19 cellular contexts compared by ENCODE assay signal in the genomic region with DNA sequence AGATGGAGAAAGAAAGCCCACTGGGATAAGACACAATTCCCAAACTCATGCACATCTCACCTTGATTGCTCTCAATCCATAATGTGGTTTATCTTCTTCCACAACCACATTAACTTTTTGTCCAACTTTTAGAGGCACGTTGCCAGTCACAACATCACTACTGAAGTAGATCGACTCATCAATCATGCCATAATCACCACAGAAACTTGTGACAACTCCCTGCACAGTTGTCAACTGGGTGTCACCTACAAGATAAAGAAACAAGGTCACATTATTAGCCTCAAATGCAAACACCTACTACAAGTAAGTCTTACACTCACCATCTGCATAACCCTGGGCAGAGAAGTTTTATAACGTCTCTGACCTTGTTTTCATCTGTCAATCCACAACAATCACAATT. TPM values are rescaled to one million over a fixed set of nuclear protein-coding genes. Genes with fewer than 3 reads are reported as not detected.
"Had no signal": no experiment of that assay in that cellular context is flagged by ENCODE, and none has a peak within 500 bp of the region (broad histone marks: within the 10 kb centered on the region; RNA-seq: fewer than 3 reads in every experiment).

No MANE protein-coding gene starts in this region.

RNA-seq across cellular contexts. Expression of gene CT55, which starts 1.7 kb away (rescaled TPM):
- total RNA-seq: activated naive CD4-positive, alpha-beta T cell treated with anti-CD3 and anti-CD28 coated beads for 36 hours; activated naive CD4-positive, alpha-beta T cell treated with anti-CD3 and anti-CD28 coated beads, Interleukin-2, amount 50 U/mL, for 72 hours; activated naive CD8-positive, alpha-beta T cell treated with anti-CD3 and anti-CD28 coated beads for 36 hours; activated naive CD8-positive, alpha-beta T cell treated with anti-CD3 and anti-CD28 coated beads, Interleukin-2, amount 10 ng/mL, durations not matched to agents 7 days and 5 days; activated T-cell treated with anti-CD3 and anti-CD28 coated beads, Interleukin-2, amount 50 U/mL, for 4 hours; activated T-cell treated with anti-CD3 and anti-CD28 coated beads, Interleukin-2, amount 50 U/mL, for 72 hours; activated T-helper 1 cell treated with anti-CD3 and anti-CD28 coated beads, Interleukin-12 subunit alpha, Interleukin-12 subunit beta, Interleukin-2, Interleukin-4 antibody, amounts not matched to agents 30 ng/mL and 10 ng/mL and 1 ng/mL, durations not matched to agents 14 hours and 24 hours and 36 hours; activated T-helper 17 cell treated with anti-CD3 and anti-CD28 coated beads, Interleukin-2, amount 50 U/mL, for 72 hours; activated T-helper 2 cell treated with anti-CD3 and anti-CD28 coated beads, Interferon-gamma antibody, Interleukin-2, Interleukin-4, amounts not matched to agents 10 μg/mL and 5 μg/mL and 100 μg/mL, durations not matched to agents 14 hours and 24 hours and 36 hours; aorta; ascending aorta; body of pancreas; breast epithelium; cardiac muscle cell; cardiac septum; cerebellum; chondrocyte had no signal
- polyA plus RNA-seq: adipose tissue, aorta, cardiac muscle cell had no signal

RNA-seq across cellular contexts. Expression of gene ETDB, which starts 49.2 kb away (rescaled TPM):
- total RNA-seq: activated naive CD4-positive, alpha-beta T cell treated with anti-CD3 and anti-CD28 coated beads for 36 hours; activated naive CD4-positive, alpha-beta T cell treated with anti-CD3 and anti-CD28 coated beads, Interleukin-2, amount 50 U/mL, for 72 hours; activated naive CD8-positive, alpha-beta T cell treated with anti-CD3 and anti-CD28 coated beads for 36 hours; activated naive CD8-positive, alpha-beta T cell treated with anti-CD3 and anti-CD28 coated beads, Interleukin-2, amount 10 ng/mL, durations not matched to agents 7 days and 5 days; activated T-cell treated with anti-CD3 and anti-CD28 coated beads, Interleukin-2, amount 50 U/mL, for 4 hours; activated T-cell treated with anti-CD3 and anti-CD28 coated beads, Interleukin-2, amount 50 U/mL, for 72 hours; activated T-helper 1 cell treated with anti-CD3 and anti-CD28 coated beads, Interleukin-12 subunit alpha, Interleukin-12 subunit beta, Interleukin-2, Interleukin-4 antibody, amounts not matched to agents 30 ng/mL and 10 ng/mL and 1 ng/mL, durations not matched to agents 14 hours and 24 hours and 36 hours; activated T-helper 17 cell treated with anti-CD3 and anti-CD28 coated beads, Interleukin-2, amount 50 U/mL, for 72 hours; activated T-helper 2 cell treated with anti-CD3 and anti-CD28 coated beads, Interferon-gamma antibody, Interleukin-2, Interleukin-4, amounts not matched to agents 10 μg/mL and 5 μg/mL and 100 μg/mL, durations not matched to agents 14 hours and 24 hours and 36 hours; adrenal gland; aorta; ascending aorta; body of pancreas; breast epithelium; cardiac muscle cell; cardiac septum; cerebellum; chondrocyte had no signal
- polyA plus RNA-seq: adipose tissue, adrenal gland, aorta, cardiac muscle cell had no signal
